ENCODE assay signal across 9 cellular contexts in the genomic region with DNA sequence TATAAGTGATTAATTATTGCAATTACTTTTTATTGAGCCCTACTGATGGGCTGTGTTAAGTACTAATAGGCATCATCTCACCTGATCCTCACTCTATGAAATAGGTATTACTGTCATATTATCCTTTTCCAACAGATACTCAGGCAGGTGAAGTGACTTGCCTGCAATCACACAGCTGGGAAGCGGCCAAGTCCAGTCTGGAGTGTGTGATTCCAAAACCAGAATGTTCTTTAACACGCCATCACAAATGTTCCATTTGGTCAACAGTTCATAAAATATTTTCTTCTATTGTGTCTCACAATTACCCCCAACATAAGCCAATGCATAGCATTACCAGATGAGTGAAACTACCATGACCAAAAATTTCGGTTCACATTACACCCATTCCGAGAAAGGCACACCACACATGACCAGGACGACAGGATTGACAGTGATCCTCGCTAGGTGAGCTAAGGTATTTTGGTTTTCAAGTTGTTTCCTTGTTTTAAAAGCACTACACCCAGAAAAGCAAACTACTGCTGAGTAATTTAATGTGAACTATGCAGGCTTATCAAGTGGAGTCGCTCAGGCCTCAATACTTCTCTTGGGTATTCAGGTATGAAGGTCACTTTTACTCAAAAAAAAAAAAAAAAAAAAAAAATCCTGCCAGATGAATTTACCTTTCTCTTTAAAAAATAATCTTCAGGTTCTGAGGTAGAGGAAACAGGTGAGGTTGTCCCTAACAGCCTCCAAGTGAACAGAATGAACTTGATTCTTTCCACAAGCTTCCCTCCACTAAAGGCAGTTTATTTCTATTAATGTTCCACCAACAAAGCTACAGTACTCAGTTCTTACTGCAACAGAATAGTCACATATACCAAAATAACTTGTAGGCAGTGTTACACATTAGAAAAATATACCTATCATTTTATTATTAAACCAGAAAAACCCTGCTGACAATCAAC. TPM values are rescaled to one million over a fixed set of nuclear protein-coding genes. Genes with fewer than 3 reads are reported as not detected.
A peak's percentile ranks its signal among the peaks of the same experiment; 100 is the strongest.
DNase-seq lines count a peak whose midpoint lies in the region; ATAC-seq, FAIRE-seq and TF ChIP-seq lines count a peak whose summit lies in the region.
"Had no signal": no experiment of that assay in that cellular context is flagged by ENCODE, and none has a peak within 500 bp of the region (broad histone marks: within the 10 kb centered on the region; RNA-seq: fewer than 3 reads in every experiment).

No MANE protein-coding gene starts in this region.

- H3K4me1 ChIP-seq in mesenchymal stem cell (ENCODE audit: control insufficient read depth, insufficient read depth, low read depth, low read length) (peaks cover 27% of the 10 kb centered on the region), transverse colon (peaks cover 37 to 78% (median 66%) of the 10 kb centered on the region in 4 donors), BE2C (peaks cover 9% of the 10 kb centered on the region)

- H3K4me3 Mint-ChIP-seq in activated naive CD4-positive, alpha-beta T cell treated with anti-CD3 and anti-CD28 coated beads, Interleukin-2, amount 50 U/mL, for 24 hours = peak overlapping the region; percentile 63

- no peak overlapping the region for H4K91ac ChIP-seq in mesenchymal stem cell (ENCODE audit: low read length)

- H3K4ac ChIP-seq in mesenchymal stem cell (ENCODE audit: low read depth in 1 of 2, low read length in 2 of 2) = no peak overlapping the region

- peak; percentile 23 for TF ChIP-seq POLR2A in transverse colon (IDR thresholded peaks at IDR 0.05)

- H3K27ac Mint-ChIP-seq in activated naive CD4-positive, alpha-beta T cell treated with anti-CD3 and anti-CD28 coated beads, Interleukin-2, amount 50 U/mL, for 24 hours = peak overlapping the region; percentile 17

- no peak overlapping the region for H2BK12ac ChIP-seq in mesenchymal stem cell (ENCODE audit: low read length in 2 of 2)

- H3K27me3 ChIP-seq in bronchial epithelial cell (ENCODE audit: control insufficient read depth, insufficient read depth, low read length) = no peaks in the 10 kb centered on the region
- no peaks in the 10 kb centered on the region for H3K27me3 ChIP-seq in mesenchymal stem cell (ENCODE audit: control insufficient read depth in 1 of 2, insufficient read depth in 1 of 2, low read length in 2 of 2)
- no peaks in the 10 kb centered on the region for H3K27me3 ChIP-seq in transverse colon
- 0 out of 2 replicates have a peak, but pooled peaks cover 4% of the 10 kb centered on the region for H3K27me3 ChIP-seq in BE2C

- WGBS in mesenchymal stem cell = 95% methylated on average over 6 of the region's 7 CpGs
- WGBS in transverse colon (ENCODE audit: low coverage in 1 of 2), 2 donors = 33 to 56% methylated on average over 7 of the region's 7 CpGs

- peaks cover 89% of the 10 kb centered on the region for H3K4me1 Mint-ChIP-seq in activated naive CD4-positive, alpha-beta T cell treated with anti-CD3 and anti-CD28 coated beads, Interleukin-2, amount 50 U/mL, for 24 hours

- H3K36me3 ChIP-seq in bronchial epithelial cell (ENCODE audit: control insufficient read depth, insufficient read depth, low read length) (no peaks in the 10 kb centered on the region), mesenchymal stem cell (ENCODE audit: control insufficient read depth in 1 of 2, insufficient read depth in 2 of 2, low read depth in 1 of 2, low read length in 2 of 2) (no peaks in the 10 kb centered on the region), transverse colon (no peaks in the 10 kb centered on the region), BE2C (no peaks in the 10 kb centered on the region)

- peaks cover 4% of the 10 kb centered on the region for H3K36me3 Mint-ChIP-seq in activated naive CD4-positive, alpha-beta T cell treated with anti-CD3 and anti-CD28 coated beads, Interleukin-2, amount 50 U/mL, for 24 hours

- no peak overlapping the region for H3K18ac ChIP-seq in mesenchymal stem cell (ENCODE audit: low read depth in 1 of 2, low read length in 2 of 2)

- H3K27me3 Mint-ChIP-seq in activated naive CD4-positive, alpha-beta T cell treated with anti-CD3 and anti-CD28 coated beads, Interleukin-2, amount 50 U/mL, for 24 hours = no peaks in the 10 kb centered on the region

- in situ Hi-C loops in transverse colon (cut with MboI; ENCODE audit: low pct_ligation_motif_present in 1 of 4, low pct_unique_long_range_greater_than_20kb in 1 of 4, low sequenced_read_pairs in 3 of 4) = no loop called here

- H3K9ac ChIP-seq in mesenchymal stem cell (ENCODE audit: low read length) = peak overlapping the region; percentile 98

- peak overlapping the region; percentile 76 for H3K4me3 ChIP-seq in bronchial epithelial cell (ENCODE audit: low read depth, low read length)
- peak overlapping the region in 1 of 2 experiments; percentile 93 for H3K4me3 ChIP-seq in mesenchymal stem cell (ENCODE audit: insufficient read depth in 1 of 2, low read depth in 1 of 2, low read length in 2 of 2)
- H3K4me3 ChIP-seq in transverse colon = peak overlapping the region in 3 of 4 donors; percentile 81 to 96 (median 94)
- no peak overlapping the region for H3K4me3 ChIP-seq in BE2C (ENCODE audit: low read depth, low read length)

- intact Hi-C loops in transverse colon (cut with DNase I; ENCODE audit: low total_unique reads) = no loop called here

- TF ChIP-seq CTCF in bronchial epithelial cell (IDR thresholded peaks at IDR 0.05; ENCODE audit: insufficient read depth, low read length, severe bottlenecking) (no peak), transverse colon (IDR thresholded peaks at IDR 0.05) (no peak), BE2C (IDR thresholded peaks at IDR 0.05; ENCODE audit: low read depth, low read length) (no peak)

- H3K4me2 ChIP-seq in mesenchymal stem cell (ENCODE audit: low read length, poor library complexity, severe bottlenecking) = no peak overlapping the region

- FAIRE-seq in bronchial epithelial cell (lab: Jason Lieb, UNC) = no peak
- no peak for FAIRE-seq in urothelium cell line (lab: Jason Lieb, UNC)

- H3K9me3 Mint-ChIP-seq in activated naive CD4-positive, alpha-beta T cell treated with anti-CD3 and anti-CD28 coated beads, Interleukin-2, amount 50 U/mL, for 24 hours = no peaks in the 10 kb centered on the region

- no peak for TF ChIP-seq EP300 in transverse colon (IDR thresholded peaks at IDR 0.05; ENCODE audit: low read depth)

- H3K14ac ChIP-seq in mesenchymal stem cell (ENCODE audit: low read length in 2 of 2) = no peak overlapping the region

- peak overlapping the region in 1 of 2 experiments; percentile 73 for H3K23ac ChIP-seq in mesenchymal stem cell (ENCODE audit: low read length in 2 of 2)

- H3K9me3 ChIP-seq in mesenchymal stem cell (ENCODE audit: control insufficient read depth, low read length) (no peaks in the 10 kb centered on the region), transverse colon (no peaks in the 10 kb centered on the region), BE2C (peaks cover 3% of the 10 kb centered on the region; the same call in 1 of the 2 replicates)

- H3K79me1 ChIP-seq in mesenchymal stem cell (replicated peaks; ENCODE audit: low read length, poor library complexity, severe bottlenecking) = no peaks in the 10 kb centered on the region

- H3K27ac ChIP-seq in mesenchymal stem cell (ENCODE audit: low read length, poor library complexity, severe bottlenecking) (no peak overlapping the region), transverse colon (peak overlapping the region; percentile 93 to 98 (median 95))

- DNase-seq in activated naive CD4-positive, alpha-beta T cell treated with Interleukin-2 at 50 U/mL for 16 hours = no peak
- DNase-seq in bronchial epithelial cell (ENCODE audit: low read depth) = no peak
- no peak for DNase-seq in mesenchymal stem cell
- DNase-seq in transverse colon = no peak
- no peak for DNase-seq in BE2C
- no peak for DNase-seq in urothelium cell line (ENCODE audit: low spot score)
- DNase-seq: COR-L47 had no signal

- no peak overlapping the region for H4K8ac ChIP-seq in mesenchymal stem cell (ENCODE audit: low read length)

- ATAC-seq in HG02588 (IDR thresholded peaks at IDR 0.05; ENCODE audit: unreplicated experiment) = no peak

- no peak overlapping the region for H2BK15ac ChIP-seq in mesenchymal stem cell (ENCODE audit: low read depth, poor library complexity, severe bottlenecking)

- no peak overlapping the region for H2BK5ac ChIP-seq in mesenchymal stem cell (ENCODE audit: low read depth, low read length, poor library complexity, severe bottlenecking)

- H2AFZ ChIP-seq in mesenchymal stem cell (ENCODE audit: low read depth, low read length) = no peak overlapping the region

- no peak overlapping the region for H2AK5ac ChIP-seq in mesenchymal stem cell (ENCODE audit: low read length, severe bottlenecking)

- no peak overlapping the region for H2BK120ac ChIP-seq in mesenchymal stem cell (ENCODE audit: low read depth, low read length)

RNA-seq across cellular contexts. Expression of gene VPS37B, which starts 2.4 kb away (rescaled TPM):
- total RNA-seq in bronchial epithelial cell (22.7 and 25.0 TPM in 2 replicates), transverse colon (100 to 1,000 TPM in 2 of 4 donors, 10 to 100 TPM in 2; 46.6 to 126 (median 104) TPM)
- 23.0 TPM for polyA plus RNA-seq in mesenchymal stem cell (2013, experiment 1 of 2)
- polyA plus RNA-seq in mesenchymal stem cell (2013, experiment 2 of 2) = 23.9 TPM
- 34.9 TPM for polyA plus RNA-seq in BE2C (2012; ENCODE audit: insufficient read depth, insufficient read length, low read depth)

RNA-seq across cellular contexts. Expression of gene HIP1R, which starts 58.2 kb away (rescaled TPM):
- total RNA-seq in bronchial epithelial cell (36.1 TPM in 2 replicates), transverse colon (100 to 1,000 TPM in 2 of 4 donors, 10 to 100 TPM in 2; 72.4 to 459 (median 146) TPM)
- polyA plus RNA-seq in mesenchymal stem cell (2013, experiment 1 of 2) = 4.6 TPM
- polyA plus RNA-seq in mesenchymal stem cell (2013, experiment 2 of 2) = 5.0 TPM
- polyA plus RNA-seq in BE2C (2012; ENCODE audit: insufficient read depth, insufficient read length, low read depth) = 0.85 TPM
